Comparison of ENCODE assay signal across 9 cellular contexts in the genomic region with DNA sequence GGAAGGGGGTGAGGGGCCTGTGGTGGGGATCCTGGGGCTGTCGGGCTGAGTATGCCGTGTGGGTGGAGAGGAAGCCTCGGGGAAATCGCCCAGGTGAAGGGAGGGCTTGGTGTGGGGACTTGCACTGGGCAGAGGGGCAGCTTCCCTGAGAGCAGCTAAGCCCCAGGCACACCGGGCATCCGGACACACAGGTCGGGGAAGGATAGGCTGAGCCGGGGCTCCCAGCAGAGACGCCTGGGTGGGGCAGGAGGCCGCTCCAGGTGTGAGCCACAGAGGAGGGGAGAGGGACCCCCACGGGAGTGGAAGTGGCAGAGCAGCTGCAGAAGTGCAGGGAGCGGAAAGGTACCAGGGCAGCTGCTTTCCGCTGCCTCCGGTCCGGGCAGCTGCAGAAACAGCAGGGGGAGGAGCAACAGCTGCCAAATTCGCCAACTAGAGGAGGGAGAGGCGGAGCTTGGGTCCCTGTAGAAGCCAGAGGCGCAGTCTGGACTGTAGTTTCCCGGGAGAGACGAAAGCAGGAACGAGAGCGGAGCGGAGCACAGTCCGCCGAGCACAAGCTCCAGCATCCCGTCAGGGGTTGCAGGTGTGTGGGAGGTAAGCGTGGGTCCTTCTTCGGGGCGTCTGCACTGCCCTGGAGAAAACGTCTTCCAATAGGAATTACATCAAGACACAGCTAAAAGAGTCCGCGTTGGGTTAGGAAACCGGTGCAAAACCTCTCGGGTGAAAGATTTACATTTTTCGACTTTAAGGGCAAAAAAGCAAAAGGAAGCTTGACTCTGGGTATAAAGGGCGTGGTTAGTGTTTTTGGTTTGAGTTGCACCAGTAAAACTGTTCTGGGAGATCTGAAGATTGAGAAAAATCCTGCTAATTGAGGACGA. TPM values are rescaled to one million over a fixed set of nuclear protein-coding genes. Genes with fewer than 3 reads are reported as not detected.
DNase-seq lines count a peak whose midpoint lies in the region; ATAC-seq and TF ChIP-seq lines count a peak whose summit lies in the region.
"Had no signal": no experiment of that assay in that cellular context is flagged by ENCODE, and none has a peak within 500 bp of the region (broad histone marks: within the 10 kb centered on the region; RNA-seq: fewer than 3 reads in every experiment).

A gene with protein sequence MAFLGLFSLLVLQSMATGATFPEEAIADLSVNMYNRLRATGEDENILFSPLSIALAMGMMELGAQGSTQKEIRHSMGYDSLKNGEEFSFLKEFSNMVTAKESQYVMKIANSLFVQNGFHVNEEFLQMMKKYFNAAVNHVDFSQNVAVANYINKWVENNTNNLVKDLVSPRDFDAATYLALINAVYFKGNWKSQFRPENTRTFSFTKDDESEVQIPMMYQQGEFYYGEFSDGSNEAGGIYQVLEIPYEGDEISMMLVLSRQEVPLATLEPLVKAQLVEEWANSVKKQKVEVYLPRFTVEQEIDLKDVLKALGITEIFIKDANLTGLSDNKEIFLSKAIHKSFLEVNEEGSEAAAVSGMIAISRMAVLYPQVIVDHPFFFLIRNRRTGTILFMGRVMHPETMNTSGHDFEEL (plus strand): TSS at position 489 of the 875 bp plus-strand sequence. CDS start 53,408 bp downstream, outside the sequence.

- peaks cover 8% of the 10 kb centered on the region for H3K79me1 ChIP-seq in mesenchymal stem cell (replicated peaks; ENCODE audit: low read length, poor library complexity, severe bottlenecking)

- ATAC-seq in GM19452 (IDR thresholded peaks at IDR 0.05; ENCODE audit: unreplicated experiment) (peak; percentile 57), HG03571 (IDR thresholded peaks at IDR 0.05; ENCODE audit: unreplicated experiment) (peak; percentile 56)
- peak; percentile 53 for ATAC-seq in activated CD8-positive, alpha-beta T cell treated with anti-CD3 and anti-CD28 coated beads for 36 hours
- peak; percentile 45 for ATAC-seq in effector memory CD8-positive, alpha-beta T cell (replicated peaks)

- H3K4me1 ChIP-seq in CD4-positive, alpha-beta memory T cell (ENCODE audit: insufficient read depth, low read length) = peaks cover 48% of the 10 kb centered on the region
- H3K4me1 ChIP-seq in mesenchymal stem cell (ENCODE audit: control insufficient read depth, insufficient read depth, low read depth, low read length) = no peaks in the 10 kb centered on the region

- peak within 1 kb of the TSS; percentile 94 for H2AFZ ChIP-seq in mesenchymal stem cell (ENCODE audit: low read depth, low read length)

- H3K4me3 ChIP-seq in CD4-positive, alpha-beta memory T cell (ENCODE audit: low read length in 2 of 2) = peak within 1 kb of the TSS; percentile 99 to 100
- peak within 1 kb of the TSS; percentile 93 to 97 for H3K4me3 ChIP-seq in mesenchymal stem cell (ENCODE audit: insufficient read depth in 1 of 2, low read depth in 1 of 2, low read length in 2 of 2)

- DNase-seq in CD4-positive, alpha-beta memory T cell = peak in 3 of 5 donors; percentile 66 to 83 (median 74)
- DNase-seq in NCI-H748 treated with DMSO at 0.1 percent for 48 hours (lab: John Stamatoyannopoulos, UW) (peak; percentile 75), mesenchymal stem cell (peak; percentile 94)
- peak; percentile 84 for DNase-seq in activated CD8-positive, alpha-beta T cell treated with anti-CD3 and anti-CD28 coated beads for 36 hours
- peak in 2 of 3 experiments; percentile 62 to 64 for DNase-seq in effector memory CD8-positive, alpha-beta T cell
- DNase-seq in stimulated activated CD8-positive, alpha-beta memory T cell treated with anti-CD3 and anti-CD28 coated beads, Interleukin-12 subunit alpha, Interleukin-12 subunit beta, amount 100 ng/mL, for 24 hours (ENCODE audit: extremely low read depth) = peak; percentile 47

- no peak for TF ChIP-seq CTCF in activated CD8-positive, alpha-beta T cell treated with anti-CD3 and anti-CD28 coated beads for 36 hours (IDR thresholded peaks at IDR 0.05)

- CTCF ChIA-PET in CD4-positive, alpha-beta memory T cell (lab: Charles Lee; ENCODE audit: partially characterized antibody) = interaction anchor here (1.2 to 1.5 kb wide), 4 partner anchors 14 to 356 kb away, joined by 3 to 8 read pairs (median 5); a partner anchor contains a TSS
- CTCF ChIA-PET in activated CD8-positive, alpha-beta T cell treated with anti-CD3 and anti-CD28 coated beads for 36 hours (lab: Charles Lee) = interaction anchor here (0.8 to 2.5 kb wide), 5 partner anchors 11 to 355 kb away, joined by 3 to 8 read pairs (median 4); a partner anchor contains a TSS

- peak within 1 kb of the TSS; percentile 63 for H2BK15ac ChIP-seq in mesenchymal stem cell (ENCODE audit: low read depth, poor library complexity, severe bottlenecking)

- H3K4me1 Mint-ChIP-seq in CD4-positive, alpha-beta memory T cell = peaks cover 6 to 32% (median 19%) of the 10 kb centered on the region in 4 donors
- peaks cover 36% of the 10 kb centered on the region for H3K4me1 Mint-ChIP-seq in activated CD8-positive, alpha-beta T cell treated with anti-CD3 and anti-CD28 coated beads for 36 hours (ENCODE audit: low read depth)
- H3K4me1 Mint-ChIP-seq in effector memory CD8-positive, alpha-beta T cell (ENCODE audit: low read depth in 2 of 2) = peaks cover 19 to 27% of the 10 kb centered on the region in 2 donors

- H4K8ac ChIP-seq in mesenchymal stem cell (ENCODE audit: low read length) = peak within 1 kb of the TSS; percentile 88

- H3K4me3 Mint-ChIP-seq in CD4-positive, alpha-beta memory T cell = peak within 1 kb of the TSS in 1 of 8 donors; percentile 32
- no peak within 1 kb of the TSS for H3K4me3 Mint-ChIP-seq in activated CD8-positive, alpha-beta T cell treated with anti-CD3 and anti-CD28 coated beads for 36 hours
- H3K4me3 Mint-ChIP-seq in effector memory CD8-positive, alpha-beta T cell = no peak within 1 kb of the TSS

- no peaks in the 10 kb centered on the region for H3K27me3 ChIP-seq in CD4-positive, alpha-beta memory T cell (ENCODE audit: insufficient read depth, low read length)
- H3K27me3 ChIP-seq in mesenchymal stem cell (ENCODE audit: control insufficient read depth in 1 of 2, insufficient read depth in 1 of 2, low read length in 2 of 2) = no peaks in the 10 kb centered on the region

- peak within 1 kb of the TSS; percentile 85 for H2BK5ac ChIP-seq in mesenchymal stem cell (ENCODE audit: low read depth, low read length, poor library complexity, severe bottlenecking)

- intact Hi-C loops in CD4-positive, alpha-beta memory T cell (cut with micrococcal nuclease) = loop anchor here (2.0 kb wide), 1 partner anchor 45 kb away; no protein-coding TSS in a partner anchor
- intact Hi-C loops in activated CD8-positive, alpha-beta T cell treated with anti-CD3 and anti-CD28 coated beads for 36 hours (cut with micrococcal nuclease) = no loop called here

- H3K9ac ChIP-seq in mesenchymal stem cell (ENCODE audit: low read length) = peak within 1 kb of the TSS; percentile 96

- peak within 1 kb of the TSS; percentile 93 for H4K91ac ChIP-seq in mesenchymal stem cell (ENCODE audit: low read length)

- no peak within 1 kb of the TSS for H2AK5ac ChIP-seq in mesenchymal stem cell (ENCODE audit: low read length, severe bottlenecking)

- WGBS in mesenchymal stem cell = 2% methylated on average over 31 of the region's 37 CpGs

- H3K9me3 Mint-ChIP-seq in CD4-positive, alpha-beta memory T cell = no peaks in the 10 kb centered on the region
- no peaks in the 10 kb centered on the region for H3K9me3 Mint-ChIP-seq in activated CD8-positive, alpha-beta T cell treated with anti-CD3 and anti-CD28 coated beads for 36 hours
- no peaks in the 10 kb centered on the region for H3K9me3 Mint-ChIP-seq in effector memory CD8-positive, alpha-beta T cell
- H3K9me3 Mint-ChIP-seq: nephron had no signal

- no peak within 1 kb of the TSS for H3K27ac Mint-ChIP-seq in CD4-positive, alpha-beta memory T cell
- no peak within 1 kb of the TSS for H3K27ac Mint-ChIP-seq in activated CD8-positive, alpha-beta T cell treated with anti-CD3 and anti-CD28 coated beads for 36 hours
- H3K27ac Mint-ChIP-seq in effector memory CD8-positive, alpha-beta T cell = no peak within 1 kb of the TSS

- peaks cover 0 to 5% of the 10 kb centered on the region in 2 donors for H3K36me3 Mint-ChIP-seq in CD4-positive, alpha-beta memory T cell
- peaks cover 5% of the 10 kb centered on the region for H3K36me3 Mint-ChIP-seq in activated CD8-positive, alpha-beta T cell treated with anti-CD3 and anti-CD28 coated beads for 36 hours (ENCODE audit: low read depth)
- no peaks in the 10 kb centered on the region for H3K36me3 Mint-ChIP-seq in effector memory CD8-positive, alpha-beta T cell (ENCODE audit: insufficient read depth)

- POLR2A ChIA-PET in CD4-positive, alpha-beta memory T cell (lab: Charles Lee; ENCODE audit: partially characterized antibody) = interaction anchor here (1.1 to 1.8 kb wide), 5 partner anchors 12 to 48 kb away, joined by 3 to 8 read pairs (median 6); no protein-coding TSS in a partner anchor
- POLR2A ChIA-PET in activated CD8-positive, alpha-beta T cell treated with anti-CD3 and anti-CD28 coated beads for 36 hours (lab: Charles Lee) = interaction anchor here (1.0 to 1.2 kb wide), 3 partner anchors 13 to 36 kb away, joined by 3 to 4 read pairs (median 4); no protein-coding TSS in a partner anchor

- peak within 1 kb of the TSS in 1 of 2 experiments; percentile 97 for H3K14ac ChIP-seq in mesenchymal stem cell (ENCODE audit: low read length in 2 of 2)

- H3K27me3 Mint-ChIP-seq in CD4-positive, alpha-beta memory T cell = no peaks in the 10 kb centered on the region
- no peaks in the 10 kb centered on the region for H3K27me3 Mint-ChIP-seq in activated CD8-positive, alpha-beta T cell treated with anti-CD3 and anti-CD28 coated beads for 36 hours
- H3K27me3 Mint-ChIP-seq in effector memory CD8-positive, alpha-beta T cell = no peaks in the 10 kb centered on the region

- H2BK120ac ChIP-seq in mesenchymal stem cell (ENCODE audit: low read depth, low read length) = peak within 1 kb of the TSS; percentile 61

- H3K27ac ChIP-seq in CD4-positive, alpha-beta memory T cell (ENCODE audit: low read depth, low read length) = peak within 1 kb of the TSS; percentile 85
- peak within 1 kb of the TSS; percentile 94 for H3K27ac ChIP-seq in mesenchymal stem cell (ENCODE audit: low read length, poor library complexity, severe bottlenecking)

- no peaks in the 10 kb centered on the region for H3K36me3 ChIP-seq in CD4-positive, alpha-beta memory T cell (ENCODE audit: insufficient read depth, low read length)
- H3K36me3 ChIP-seq in mesenchymal stem cell (ENCODE audit: control insufficient read depth in 1 of 2, insufficient read depth in 2 of 2, low read depth in 1 of 2, low read length in 2 of 2) = no peaks in the 10 kb centered on the region

- H3K18ac ChIP-seq in mesenchymal stem cell (ENCODE audit: low read depth in 1 of 2, low read length in 2 of 2) = peak within 1 kb of the TSS; percentile 88 to 97

- H3K4ac ChIP-seq in mesenchymal stem cell (ENCODE audit: low read depth in 1 of 2, low read length in 2 of 2) = peak within 1 kb of the TSS; percentile 39 to 93

- peak within 1 kb of the TSS; percentile 96 for H3K4me2 ChIP-seq in mesenchymal stem cell (ENCODE audit: low read length, poor library complexity, severe bottlenecking)

- H3K9me3 ChIP-seq in CD4-positive, alpha-beta memory T cell (ENCODE audit: control insufficient read depth in 1 of 2, low read length in 2 of 2) = no peaks in the 10 kb centered on the region
- H3K9me3 ChIP-seq in mesenchymal stem cell (ENCODE audit: control insufficient read depth, low read length) = no peaks in the 10 kb centered on the region

- peak within 1 kb of the TSS in 1 of 2 experiments; percentile 83 for H3K23ac ChIP-seq in mesenchymal stem cell (ENCODE audit: low read length in 2 of 2)

- H2BK12ac ChIP-seq in mesenchymal stem cell (ENCODE audit: low read length in 2 of 2) = peak within 1 kb of the TSS in 1 of 2 experiments; percentile 90

RNA-seq across cellular contexts. Expression of the gene that starts here (rescaled TPM):
- 1 to 10 TPM; 4.3 to 4.9 TPM for total RNA-seq in CD4-positive, alpha-beta memory T cell
- 10 to 100 TPM; 14.7 to 16.9 TPM for polyA plus RNA-seq in CD4-positive, alpha-beta memory T cell
- 1 to 10 TPM in 1 of 2 experiments, under 1 TPM in 1; 0.83 to 1.0 TPM for total RNA-seq in activated CD8-positive, alpha-beta T cell treated with anti-CD3 and anti-CD28 coated beads for 36 hours
- 2.0 TPM for polyA plus RNA-seq in mesenchymal stem cell (2013, experiment 1 of 2)
- polyA plus RNA-seq in mesenchymal stem cell (2013, experiment 2 of 2) = 2.0 TPM

Comparison
In these comparisons a context has a peak if more than half of its experiments do, and no peak if none do; other contexts are left out.
1. Peak in every context shown above with its lines: DNase-seq, ATAC-seq, H3K4me3 ChIP-seq and H3K27ac ChIP-seq.